ENCODE assay signal across 1 cellular context in the genomic region with DNA sequence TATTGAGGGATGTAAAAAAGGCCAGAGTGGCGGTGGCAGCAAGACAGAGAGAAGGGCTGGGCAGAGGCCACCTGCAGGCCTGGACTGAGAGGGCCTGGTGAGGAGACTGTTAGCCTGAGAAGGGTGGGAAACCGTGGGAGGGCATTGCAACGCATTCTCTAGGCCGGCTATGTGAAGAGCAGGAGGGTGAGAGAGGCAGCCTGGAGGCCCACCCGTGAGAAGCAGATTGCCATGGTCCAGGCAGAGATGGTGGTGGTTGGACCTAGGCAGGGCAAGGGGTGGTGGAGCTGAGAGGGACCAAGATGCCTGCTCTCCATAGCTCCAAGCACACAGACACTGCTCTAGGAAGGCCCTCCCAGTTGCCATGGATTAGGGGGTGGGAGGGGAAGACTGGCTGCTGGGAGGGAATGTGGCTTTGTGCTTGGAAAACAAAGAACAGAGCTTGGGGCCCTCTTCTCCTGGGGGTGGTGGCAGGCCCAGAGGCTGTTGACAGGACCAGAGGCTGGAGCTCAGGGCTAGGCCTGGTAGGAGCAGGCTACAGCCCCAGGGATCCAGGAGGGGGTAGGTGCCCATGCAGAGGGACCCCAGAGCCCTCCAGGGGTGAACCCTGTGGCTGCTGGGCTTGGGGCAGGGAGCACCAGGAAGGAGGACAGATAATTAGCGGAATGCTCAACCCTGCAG.
TF ChIP-seq lines count a peak whose summit lies in the region.

No MANE protein-coding gene starts in this region.

TF ChIP-seq in H1, 55 proteins besides CTCF, POLR2A, EP300 and RAD21:
- no peak for TF ChIP-seq RBBP5 (IDR thresholded peaks at IDR 0.05; ENCODE audit: borderline replicate concordance, low read depth, low read length)
- no peak for TF ChIP-seq NANOG (IDR thresholded peaks at IDR 0.05; ENCODE audit: insufficient read depth, low read depth, low read length, poor library complexity, severe bottlenecking)
- no peak for TF ChIP-seq SIX5 (IDR thresholded peaks at IDR 0.05; ENCODE audit: low read depth, low read length)
- TF ChIP-seq CBX8 (IDR thresholded peaks at IDR 0.05; ENCODE audit: borderline replicate concordance, low read depth, low read length) = no peak
- TF ChIP-seq BACH1 (IDR thresholded peaks at IDR 0.05; ENCODE audit: low read length) = no peak
- no peak for TF ChIP-seq YY1 (IDR thresholded peaks at IDR 0.05; ENCODE audit: low read depth, low read length)
